In the genomic region with DNA sequence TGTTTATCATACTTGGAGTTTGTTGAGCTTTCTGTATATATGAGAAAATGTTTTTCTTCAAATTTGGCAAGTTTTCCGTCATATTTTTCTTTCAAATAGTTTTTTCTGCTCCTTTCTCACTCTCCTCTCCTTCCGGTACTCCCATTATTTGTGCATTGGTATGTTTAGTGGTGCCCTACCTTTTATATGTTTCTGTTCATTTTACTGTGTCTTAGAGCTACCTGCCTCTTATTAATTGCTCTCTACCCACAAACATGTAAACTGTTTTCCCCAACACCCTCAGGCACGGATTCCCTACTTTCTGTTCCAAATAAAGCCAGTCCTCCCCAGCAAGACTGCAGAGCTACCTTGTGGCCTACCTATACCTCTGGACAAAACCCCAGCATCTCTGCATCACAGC, we compare ENCODE assay signal across 35 cellular contexts.
"Had no signal": no experiment of that assay in that cellular context is flagged by ENCODE, and none has a peak within 500 bp of the region (broad histone marks: within the 10 kb centered on the region; RNA-seq: fewer than 3 reads in every experiment).

No MANE protein-coding gene starts in this region.

- DNase-seq: activated B cell treated with CpG ODN at 0.5 μM for 24 hours; activated CD4-positive, alpha-beta memory T cell treated with anti-CD3 and anti-CD28 coated beads, Interleukin-2, amount 10 ng/mL, durations not matched to agents 7 days and 5 days; activated CD4-positive, alpha-beta T cell treated with anti-CD3 and anti-CD28 coated beads for 48 hours; activated CD4-positive, alpha-beta T cell treated with anti-CD3 and anti-CD28 coated beads, Interleukin-2, amount 10 ng/mL, durations not matched to agents 7 days and 5 days; activated CD4-positive, alpha-beta T cell treated with anti-CD3 and anti-CD28 coated beads, Interleukin-2, amount 50 U/mL, for 48 hours; activated CD4-positive, CD25-positive, alpha-beta regulatory T cell treated with anti-CD3 and anti-CD28 coated beads, Interleukin-2, amount 50 U/mL, for 72 hours; activated CD8-positive, alpha-beta memory T cell treated with anti-CD3 and anti-CD28 coated beads for 24 hours; activated CD8-positive, alpha-beta memory T cell treated with anti-CD3 and anti-CD28 coated beads, Interleukin-2, amount 10 ng/mL, durations not matched to agents 7 days and 5 days; activated CD8-positive, alpha-beta memory T cell treated with anti-CD3 and anti-CD28 coated beads, Interleukin-2, amount 50 U/mL, for 48 hours; activated CD8-positive, alpha-beta T cell treated with anti-CD3 and anti-CD28 coated beads, Interleukin-2, amount 10 ng/mL, durations not matched to agents 7 days and 5 days; activated effector memory CD4-positive, alpha-beta T cell treated with Interleukin-2 at 50 U/mL for 16 hours; activated gamma-delta T cell; activated naive CD4-positive, alpha-beta T cell treated with anti-CD3 and anti-CD28 coated beads, Interleukin-2, amount 10 ng/mL, durations not matched to agents 7 days and 5 days; activated naive CD4-positive, alpha-beta T cell treated with Interleukin-2 at 50 U/mL for 16 hours; activated naive CD8-positive, alpha-beta T cell treated with anti-CD3 and anti-CD28 coated beads for 36 hours; activated T-cell treated with anti-CD3 and anti-CD28 coated beads, Interleukin-2, amount 50 U/mL, for 24 hours; activated T-cell treated with anti-CD3 and anti-CD28 coated beads, Interleukin-2, amount 50 U/mL, for 48 hours; adrenal gland; amniotic stem cell; aorta; body of pancreas; brain microvascular endothelial cell; central memory CD4-positive, alpha-beta T cell; SW 1271; T-helper 1 cell; T-helper 2 cell; T-helper 9 cell had no signal

- H3K4me1 Mint-ChIP-seq: activated CD4-positive, alpha-beta memory T cell treated with anti-CD3 and anti-CD28 coated beads, Interleukin-2, amount 10 ng/mL, durations not matched to agents 7 days and 5 days; activated CD8-positive, alpha-beta memory T cell treated with anti-CD3 and anti-CD28 coated beads, Interleukin-2, amount 10 ng/mL, durations not matched to agents 7 days and 5 days had no signal

- H3K27ac Mint-ChIP-seq: activated B cell treated with CpG ODN at 0.5 μM for 24 hours; activated CD4-positive, alpha-beta memory T cell treated with anti-CD3 and anti-CD28 coated beads, Interleukin-2, amount 10 ng/mL, durations not matched to agents 7 days and 5 days; activated CD4-positive, alpha-beta T cell treated with anti-CD3 and anti-CD28 coated beads, Interleukin-2, amount 10 ng/mL, durations not matched to agents 7 days and 5 days; activated CD8-positive, alpha-beta memory T cell treated with anti-CD3 and anti-CD28 coated beads, Interleukin-2, amount 10 ng/mL, durations not matched to agents 7 days and 5 days; activated CD8-positive, alpha-beta T cell treated with anti-CD3 and anti-CD28 coated beads, Interleukin-2, amount 10 ng/mL, durations not matched to agents 7 days and 5 days; activated naive CD4-positive, alpha-beta T cell treated with anti-CD3 and anti-CD28 coated beads, Interleukin-2, amount 10 ng/mL, durations not matched to agents 7 days and 5 days; activated naive CD4-positive, alpha-beta T cell treated with anti-CD3 and anti-CD28 coated beads, Interleukin-2, amount 50 U/mL, for 24 hours; activated naive CD8-positive, alpha-beta T cell treated with anti-CD3 and anti-CD28 coated beads for 36 hours; activated T-cell treated with anti-CD3 and anti-CD28 coated beads, Interleukin-2, amount 50 U/mL, for 24 hours; activated T-helper 2 cell treated with anti-CD3 and anti-CD28 coated beads, Interferon-gamma antibody, Interleukin-2, Interleukin-4, amounts not matched to agents 10 μg/mL and 5 μg/mL and 100 μg/mL, durations not matched to agents 14 hours and 24 hours and 36 hours; T-helper 1 cell treated with Interleukin-12 subunit alpha and Interleukin-12 subunit beta and Interleukin-4 antibody, amounts not matched to agents 30 μg/mL and 1 μg/mL, for 36 hours; T-helper 2 cell treated with Interferon-gamma antibody and Interleukin-4, amounts not matched to agents 5 μg/mL and 100 μg/mL, for 36 hours had no signal

- ATAC-seq: activated CD8-positive, alpha-beta memory T cell treated with anti-CD3 and anti-CD28 coated beads, Interleukin-2, amount 10 ng/mL, durations not matched to agents 7 days and 5 days; activated CD8-positive, alpha-beta T cell treated with anti-CD3 and anti-CD28 coated beads, Interleukin-2, amount 10 ng/mL, durations not matched to agents 7 days and 5 days; body of pancreas had no signal

- H3K4me3 Mint-ChIP-seq: activated B cell treated with CpG ODN at 0.5 μM for 24 hours; activated CD4-positive, alpha-beta memory T cell treated with anti-CD3 and anti-CD28 coated beads, Interleukin-2, amount 10 ng/mL, durations not matched to agents 7 days and 5 days; activated CD4-positive, alpha-beta T cell treated with anti-CD3 and anti-CD28 coated beads, Interleukin-2, amount 10 ng/mL, durations not matched to agents 7 days and 5 days; activated CD8-positive, alpha-beta memory T cell treated with anti-CD3 and anti-CD28 coated beads, Interleukin-2, amount 10 ng/mL, durations not matched to agents 7 days and 5 days; activated CD8-positive, alpha-beta T cell treated with anti-CD3 and anti-CD28 coated beads, Interleukin-2, amount 10 ng/mL, durations not matched to agents 7 days and 5 days; activated naive CD4-positive, alpha-beta T cell treated with anti-CD3 and anti-CD28 coated beads, Interleukin-2, amount 10 ng/mL, durations not matched to agents 7 days and 5 days; activated naive CD4-positive, alpha-beta T cell treated with anti-CD3 and anti-CD28 coated beads, Interleukin-2, amount 50 U/mL, for 24 hours; activated naive CD8-positive, alpha-beta T cell treated with anti-CD3 and anti-CD28 coated beads for 36 hours; activated T-cell treated with anti-CD3 and anti-CD28 coated beads, Interleukin-2, amount 50 U/mL, for 24 hours; T-helper 1 cell treated with Interleukin-12 subunit alpha and Interleukin-12 subunit beta and Interleukin-4 antibody, amounts not matched to agents 30 μg/mL and 1 μg/mL, for 36 hours; T-helper 2 cell treated with Interferon-gamma antibody and Interleukin-4, amounts not matched to agents 5 μg/mL and 100 μg/mL, for 36 hours had no signal

- H3K4me3 ChIP-seq: adrenal gland, body of pancreas, breast epithelium had no signal

- FAIRE-seq: astrocyte, TTC549 had no signal

- H3K9me3 ChIP-seq: adrenal gland, body of pancreas, breast epithelium had no signal

- H3K36me3 ChIP-seq: adrenal gland, brain microvascular endothelial cell, breast epithelium had no signal

- H3K27me3 ChIP-seq: adrenal gland, body of pancreas, brain microvascular endothelial cell, breast epithelium had no signal

- H3K9me3 Mint-ChIP-seq: activated CD4-positive, alpha-beta memory T cell treated with anti-CD3 and anti-CD28 coated beads, Interleukin-2, amount 10 ng/mL, durations not matched to agents 7 days and 5 days; activated naive CD4-positive, alpha-beta T cell treated with anti-CD3 and anti-CD28 coated beads, Interleukin-2, amount 10 ng/mL, durations not matched to agents 7 days and 5 days; activated naive CD4-positive, alpha-beta T cell treated with anti-CD3 and anti-CD28 coated beads, Interleukin-2, amount 50 U/mL, for 24 hours; activated T-helper 2 cell treated with anti-CD3 and anti-CD28 coated beads, Interferon-gamma antibody, Interleukin-2, Interleukin-4, amounts not matched to agents 10 μg/mL and 5 μg/mL and 100 μg/mL, durations not matched to agents 14 hours and 24 hours and 36 hours; T-helper 1 cell treated with Interleukin-12 subunit alpha and Interleukin-12 subunit beta and Interleukin-4 antibody, amounts not matched to agents 30 μg/mL and 1 μg/mL, for 36 hours; T-helper 2 cell treated with Interferon-gamma antibody and Interleukin-4, amounts not matched to agents 5 μg/mL and 100 μg/mL, for 36 hours had no signal

- H3K4me1 ChIP-seq: breast epithelium had no signal

- H3K36me3 Mint-ChIP-seq: activated CD8-positive, alpha-beta memory T cell treated with anti-CD3 and anti-CD28 coated beads, Interleukin-2, amount 10 ng/mL, durations not matched to agents 7 days and 5 days; activated naive CD4-positive, alpha-beta T cell treated with anti-CD3 and anti-CD28 coated beads, Interleukin-2, amount 10 ng/mL, durations not matched to agents 7 days and 5 days had no signal

- H3K27ac ChIP-seq: adrenal gland, body of pancreas, brain microvascular endothelial cell, breast epithelium, VCaP had no signal
